ENCODE assay signal across 14 cellular contexts in the genomic region with DNA sequence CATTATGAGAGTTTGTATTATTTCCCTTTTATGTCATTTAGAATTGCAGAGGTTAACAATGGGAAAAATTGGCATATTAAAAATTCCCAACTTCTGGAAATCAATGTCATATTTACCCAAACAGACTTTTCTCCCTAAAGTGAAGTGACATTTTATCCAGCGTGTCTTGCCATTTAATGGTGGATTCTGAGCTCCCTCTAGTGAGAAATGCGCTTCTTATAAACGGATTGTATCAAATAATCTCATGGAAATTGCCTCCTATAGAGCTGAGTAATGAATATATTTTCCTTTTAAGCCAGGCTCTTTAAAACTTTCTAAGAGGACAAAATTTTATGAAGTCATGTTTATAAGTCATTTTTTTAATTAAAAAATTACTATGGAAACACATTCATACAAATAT. TPM values are rescaled to one million over a fixed set of nuclear protein-coding genes. Genes with fewer than 3 reads are reported as not detected.
DNase-seq lines count a peak whose midpoint lies in the region; ATAC-seq, FAIRE-seq and TF ChIP-seq lines count a peak whose summit lies in the region.
"Had no signal": no experiment of that assay in that cellular context is flagged by ENCODE, and none has a peak within 500 bp of the region (broad histone marks: within the 10 kb centered on the region; RNA-seq: fewer than 3 reads in every experiment).

No MANE protein-coding gene starts in this region.

- H3K36me3 ChIP-seq in liver (ENCODE audit: control insufficient read depth in 4 of 4, insufficient read depth in 3 of 4, low read depth in 1 of 4, low read length in 3 of 4), result no peaks in the 10 kb centered on the region
- no peaks in the 10 kb centered on the region for H3K36me3 ChIP-seq in HepG2 (replicated peaks in 1 of 2; ENCODE audit: control insufficient read depth in 1 of 2, insufficient read depth in 2 of 2, low read length in 2 of 2)
- no peaks in the 10 kb centered on the region for H3K36me3 ChIP-seq in OCI-LY7 (ENCODE audit: insufficient read depth, low read length)
- no peaks in the 10 kb centered on the region for H3K36me3 ChIP-seq in upper lobe of right lung
- H3K36me3 ChIP-seq: Peyer's patch, vagina had no signal

- DNase-seq in HepG2 (ENCODE audit: low spot score) (no peak), OCI-LY7 (ENCODE audit: low spot score) (no peak), fibroblast of gingiva (ENCODE audit: low read depth) (peak; percentile 12), T-helper 2 cell (no peak), NCI-H2081 treated with DMSO at 0.1 percent for 48 hours (lab: John Stamatoyannopoulos, UW) (no peak), upper lobe of right lung (no peak)
- DNase-seq: activated CD4-positive, alpha-beta T cell treated with anti-CD3 and anti-CD28 coated beads, Interleukin-2, amount 50 U/mL, for 48 hours; activated effector memory CD4-positive, alpha-beta T cell treated with anti-CD3 and anti-CD28 coated beads, Interleukin-2, amount 50 U/mL, for 16 hours; GDM1; Peyer's patch; posterior cingulate gyrus had no signal

- FAIRE-seq in HepG2 (lab: Jason Lieb, UNC), result no peak

- H3K9me2 ChIP-seq in OCI-LY7 (ENCODE audit: insufficient read depth, low read length), result no peaks in the 10 kb centered on the region

- H4K20me1 ChIP-seq in HepG2 (ENCODE audit: insufficient read depth, low read length) (no peaks in the 10 kb centered on the region), OCI-LY7 (ENCODE audit: insufficient read depth, low read length) (no peaks in the 10 kb centered on the region)

- POLR2A ChIA-PET in HepG2 (lab: Yijun Ruan, JAX), result no interaction called here
- POLR2A ChIA-PET in OCI-LY7 (lab: Charles Lee), result interaction anchor here (0.7 to 1.1 kb wide), 2 partner anchors 40 to 499 kb away, joined by 3 read pairs; no protein-coding TSS in a partner anchor

- ATAC-seq in HepG2, result no peak
- ATAC-seq in GM19328 (IDR thresholded peaks at IDR 0.05; ENCODE audit: unreplicated experiment), result no peak
- no peak for ATAC-seq in upper lobe of right lung

- 69% methylated on average over 3 of the region's 3 CpGs for WGBS in liver
- WGBS in HepG2 (ENCODE audit: low lambda C conversion rate), result 79% methylated on average over 3 of the region's 3 CpGs

- H3K4me2 ChIP-seq in HepG2 (ENCODE audit: low read depth, low read length) (no peak overlapping the region), OCI-LY7 (ENCODE audit: low read length) (no peak overlapping the region)

- in situ Hi-C loops in HepG2 (cut with HindIII; ENCODE audit: extremely low pct_ligation_motif_present, low pct_unique_long_range_greater_than_20kb), result no loop called here

- BruUV-seq in HepG2 (replicated peaks; lab: Mats Ljungman, UMichigan) (no TSS peak), OCI-LY7 (replicated peaks; lab: Mats Ljungman, UMichigan) (no TSS peak)

- TF ChIP-seq RAD21 in liver (IDR thresholded peaks at IDR 0.05), result peak; percentile 30 to 45
- no peak for TF ChIP-seq RAD21 in HepG2 (CRISPR knock-in tag; IDR thresholded peaks at IDR 0.05)

- H3K4me1 ChIP-seq in liver (ENCODE audit: control insufficient read depth in 4 of 4, insufficient read depth in 4 of 4, low read length in 3 of 4), result peaks cover 0 to 3% (median 1%) of the 10 kb centered on the region in 4 donors
- peaks cover 16% of the 10 kb centered on the region for H3K4me1 ChIP-seq in HepG2 (ENCODE audit: insufficient read depth, low read length)
- peaks cover under 1% of the 10 kb centered on the region for H3K4me1 ChIP-seq in OCI-LY7 (ENCODE audit: insufficient read depth, low read length, poor library complexity, severe bottlenecking)
- H3K4me1 ChIP-seq in upper lobe of right lung, result no peaks in the 10 kb centered on the region
- H3K4me1 ChIP-seq: Peyer's patch had no signal

- no peak for TF ChIP-seq EP300 in HepG2 (IDR thresholded peaks at IDR 0.05; ENCODE audit: low read depth in 2 of 2, low read length in 2 of 2)
- TF ChIP-seq EP300 in HepG2 (CRISPR knock-in tag; IDR thresholded peaks at IDR 0.05; ENCODE audit: borderline replicate concordance), result no peak

- no peak overlapping the region for H3K27ac ChIP-seq in liver (ENCODE audit: low read depth in 1 of 2, low read length in 2 of 2)
- no peak overlapping the region for H3K27ac ChIP-seq in HepG2 (ENCODE audit: extremely low read length, insufficient read depth, low read length)
- H3K27ac ChIP-seq in OCI-LY7 (ENCODE audit: low read depth, low read length, poor library complexity, severe bottlenecking), result no peak overlapping the region
- H3K27ac ChIP-seq in upper lobe of right lung, result no peak overlapping the region
- H3K27ac ChIP-seq: Peyer's patch, vagina had no signal

- CTCF ChIA-PET in HepG2 (lab: Yijun Ruan, JAX; ENCODE audit: low intra/inter-chr PET ratio, low total read pairs), result no interaction called here
- CTCF ChIA-PET in OCI-LY7 (lab: Charles Lee; ENCODE audit: unreplicated experiment), result no interaction called here

- intact Hi-C loops in HepG2 (cut with micrococcal nuclease; ENCODE audit: unreplicated experiment) (loop anchor here (10.0 kb wide), 1 partner anchor 888 kb away; no protein-coding TSS in a partner anchor), OCI-LY7 (cut with micrococcal nuclease; ENCODE audit: unreplicated experiment) (no loop called here), upper lobe of right lung (cut with DNase I) (no loop called here)

- H2AFZ ChIP-seq in HepG2 (ENCODE audit: low read length) (no peak overlapping the region), OCI-LY7 (ENCODE audit: low read length) (no peak overlapping the region)

- H3K9me3 ChIP-seq in liver (ENCODE audit: control insufficient read depth in 4 of 4, low read length in 3 of 4) (no peaks in the 10 kb centered on the region), HepG2 (ENCODE audit: low read length) (no peaks in the 10 kb centered on the region), OCI-LY7 (ENCODE audit: low read length) (no peaks in the 10 kb centered on the region), upper lobe of right lung (no peaks in the 10 kb centered on the region)
- H3K9me3 ChIP-seq: Peyer's patch, vagina had no signal

- H3K9ac ChIP-seq in liver (ENCODE audit: low read depth in 1 of 2, low read length in 2 of 2) (no peak overlapping the region), HepG2 (ENCODE audit: insufficient read depth, low read depth, low read length) (no peak overlapping the region)

- H3K4me3 ChIP-seq in liver (ENCODE audit: low read depth in 1 of 3, low read length in 3 of 3) (no peak overlapping the region), HepG2 (replicated peaks in 1 of 3; ENCODE audit: insufficient read depth in 1 of 3, low read depth in 2 of 3, low read length in 3 of 3) (no peak overlapping the region), OCI-LY7 (ENCODE audit: low read depth, low read length, poor library complexity, severe bottlenecking) (no peak overlapping the region), upper lobe of right lung (no peak overlapping the region)
- H3K4me3 ChIP-seq: Peyer's patch, vagina had no signal

- no peak for TF ChIP-seq POLR2A in HepG2 (IDR thresholded peaks at IDR 0.05; ENCODE audit: insufficient read depth in 1 of 2, low read depth in 2 of 2, low read length in 2 of 2)

- H3K27me3 ChIP-seq in liver (ENCODE audit: control insufficient read depth in 4 of 4, insufficient read depth in 4 of 4, low read length in 3 of 4) (no peaks in the 10 kb centered on the region), HepG2 (ENCODE audit: control insufficient read depth in 1 of 2, insufficient read depth in 2 of 2, low read length in 2 of 2) (no peaks in the 10 kb centered on the region), upper lobe of right lung (no peaks in the 10 kb centered on the region)
- H3K27me3 ChIP-seq: Peyer's patch, vagina had no signal

- H3K79me2 ChIP-seq in HepG2 (ENCODE audit: insufficient read depth, low read length) (no peaks in the 10 kb centered on the region), OCI-LY7 (ENCODE audit: insufficient read depth, low read depth, low read length) (no peaks in the 10 kb centered on the region)

- TF ChIP-seq CTCF in liver (IDR thresholded peaks at IDR 0.05; ENCODE audit: low read depth, low read length, missing input control) (no peak), HepG2 (CRISPR knock-in tag; IDR thresholded peaks at IDR 0.05) (no peak), OCI-LY7 (conservative IDR thresholded peaks at IDR 0.05; ENCODE audit: low read length) (peak; percentile 53; the same call in 1 of the 2 replicates), upper lobe of right lung (IDR thresholded peaks at IDR 0.05) (no peak)

TF ChIP-seq in liver, 16 proteins besides CTCF, POLR2A, EP300 and RAD21 (continues in another document):
- TF ChIP-seq EGR1 (IDR thresholded peaks at IDR 0.05; ENCODE audit: low read depth in 2 of 2), result no peak

TF ChIP-seq in HepG2, 621 proteins besides CTCF, POLR2A, EP300 and RAD21:
- TF ChIP-seq REL (CRISPR knock-in tag; conservative IDR thresholded peaks at IDR 0.05), result no peak

RNA-seq across cellular contexts. Expression of gene GCFC2, which starts 5.7 kb away (rescaled TPM):
- total RNA-seq in liver (10 to 100 TPM; 16.2 to 18.2 TPM), HepG2 (2016; rRNA removed; fragmentation: Illumina TruSeq; extraction: Trizol) (49.0 and 65.8 TPM in 2 replicates), OCI-LY7 (2022) (17.3 and 19.3 TPM in 2 replicates), upper lobe of right lung (19.5 TPM)
- polyA plus RNA-seq in liver (10 to 100 TPM; 10.4 to 28.2 TPM), HepG2 (2011; rRNA removed) (22.5 and 26.8 TPM in 2 replicates)
- 38.0 and 42.3 TPM in 2 replicates for total RNA-seq in HepG2 (2016; cell fraction: cytosol; rRNA removed; fragmentation: Illumina TruSeq; extraction: Trizol; ENCODE audit: low read depth)
- 50.2 and 66.0 TPM in 2 replicates for total RNA-seq in HepG2 (2016; cell fraction: insoluble cytoplasmic fraction; rRNA removed; fragmentation: Illumina TruSeq; extraction: Trizol)
- 58.7 and 63.9 TPM in 2 replicates for total RNA-seq in HepG2 (2016; cell fraction: membrane; rRNA removed; fragmentation: Illumina TruSeq; extraction: Trizol)
- total RNA-seq in HepG2 (2016; cell fraction: nucleus; rRNA removed; fragmentation: Illumina TruSeq; extraction: Trizol), result 49.7 and 60.7 TPM in 2 replicates
- 9.9 and 11.6 TPM in 2 replicates for polyA plus RNA-seq in HepG2 (2011; cell fraction: cytosol; rRNA removed)
- polyA plus RNA-seq in HepG2 (2011; cell fraction: nucleus; rRNA removed), result 17.0 and 21.1 TPM in 2 replicates
- polyA plus RNA-seq in HepG2 (2012), result 21.1 and 34.2 TPM in 2 replicates
- 55.9 and 64.3 TPM in 2 replicates for polyA plus RNA-seq in HepG2 (2016; cell fraction: cytosol; fragmentation: Illumina TruSeq; extraction: Trizol; ENCODE audit: low read depth)
- polyA plus RNA-seq in HepG2 (2016; cell fraction: insoluble cytoplasmic fraction; fragmentation: Illumina TruSeq; extraction: Trizol; ENCODE audit: low read depth), result 55.7 and 56.0 TPM in 2 replicates
- 58.8 and 59.6 TPM in 2 replicates for polyA plus RNA-seq in HepG2 (2016; cell fraction: membrane; fragmentation: Illumina TruSeq; extraction: Trizol; ENCODE audit: low read depth)
- 62.4 and 66.5 TPM in 2 replicates for polyA plus RNA-seq in HepG2 (2016; cell fraction: nucleus; fragmentation: Illumina TruSeq; extraction: Trizol; ENCODE audit: insufficient read depth, low read depth)
- polyA minus RNA-seq in HepG2 (2011; rRNA and poly(A)+ RNA removed; ENCODE audit: low replicate concordance), result 4.6 and 5.0 TPM in 2 replicates
- 6.8 and 8.4 TPM in 2 replicates for polyA minus RNA-seq in HepG2 (2011; cell fraction: cytosol; rRNA and poly(A)+ RNA removed)
- 46.5 and 59.9 TPM in 2 replicates for polyA minus RNA-seq in HepG2 (2011; cell fraction: nucleus; rRNA and poly(A)+ RNA removed)
- total RNA-seq in OCI-LY7 (2014; rRNA removed; shearing (Covaris generic)), result 21.8 and 29.0 TPM in 2 replicates
